Comparison of ENCODE assay signal across 29 cellular contexts in genomic region chr2:223736488-223736887, GRCh38.
"Had no signal": no experiment of that assay in that cellular context is flagged by ENCODE, and none has a peak within 500 bp of the region (broad histone marks: within the 10 kb centered on the region; RNA-seq: fewer than 3 reads in every experiment).

No MANE protein-coding gene starts in this region.

- H3K9ac ChIP-seq: neural progenitor cell had no signal

- DNase-seq: activated CD4-positive, alpha-beta memory T cell treated with anti-CD3 and anti-CD28 coated beads, Interleukin-2, amount 10 ng/mL, durations not matched to agents 7 days and 5 days; activated CD4-positive, alpha-beta T cell treated with anti-CD3 and anti-CD28 coated beads for 1 hour; activated CD4-positive, alpha-beta T cell treated with anti-CD3 and anti-CD28 coated beads, Interleukin-2, amount 10 ng/mL, durations not matched to agents 7 days and 5 days; activated CD8-positive, alpha-beta memory T cell treated with anti-CD3 and anti-CD28 coated beads, Interleukin-2, amount 50 U/mL, for 48 hours; activated gamma-delta T cell treated with Interleukin-2 at 50 U/mL for 16 hours; activated naive CD4-positive, alpha-beta T cell treated with anti-CD3 and anti-CD28 coated beads, Interleukin-2, amount 50 U/mL, for 16 hours; activated T-cell treated with anti-CD3 and anti-CD28 coated beads, Interleukin-2, amount 50 U/mL, for 4 hours; central memory CD4-positive, alpha-beta T cell; endodermal cell; esophagus squamous epithelium; gastrocnemius medialis; glutamatergic neuron; kidney; left colon; natural killer cell; right lobe of liver; stimulated activated CD4-positive, alpha-beta T cell treated with anti-CD3 and anti-CD28 coated beads, Interleukin-4, amount 100 ng/mL, for 24 hours; stimulated activated naive CD8-positive, alpha-beta T cell treated with anti-CD3 and anti-CD28 coated beads, Interleukin-15, amount 100 ng/mL, for 72 hours; substantia nigra; T-cell; thyroid gland; upper lobe of left lung had no signal

- H3K36me3 Mint-ChIP-seq: natural killer cell, neural progenitor cell, T-cell, WTC11 had no signal

- H3K27ac ChIP-seq: breast epithelium, esophagus squamous epithelium, gastrocnemius medialis, neural progenitor cell, right lobe of liver, upper lobe of left lung, vagina had no signal

- ATAC-seq: activated T-cell treated with anti-CD3 and anti-CD28 coated beads, Interleukin-2, amount 50 U/mL, for 4 hours; activated T-helper 17 cell treated with anti-CD3 and anti-CD28 coated beads, Interleukin-2, amount 50 U/mL, for 72 hours; gastrocnemius medialis; left colon; natural killer cell; stimulated activated memory B cell treated with anti-CD40 and anti-IgM and Interleukin-4, amounts not matched to agents 10 μg/mL and 1 μg/mL and 100 μg/mL, for 72 hours; stimulated activated naive CD8-positive, alpha-beta T cell treated with anti-CD3 and anti-CD28 coated beads, Interleukin-15, amount 100 ng/mL, for 72 hours; T-cell; WTC11 had no signal

- H3K27me3 Mint-ChIP-seq: stimulated activated memory B cell treated with anti-CD40 and anti-IgM and Interleukin-4, amounts not matched to agents 10 μg/mL and 1 μg/mL and 100 μg/mL, for 72 hours had no signal

- H3K4me2 ChIP-seq: neural progenitor cell had no signal

- H3K36me3 ChIP-seq: breast epithelium, esophagus squamous epithelium, gastrocnemius medialis, neural progenitor cell, right lobe of liver, thyroid gland, upper lobe of left lung, vagina had no signal

- H3K9me3 ChIP-seq: breast epithelium, esophagus squamous epithelium, gastrocnemius medialis, right lobe of liver, thyroid gland, upper lobe of left lung, vagina had no signal

- H3K4me1 Mint-ChIP-seq: activated CD4-positive, alpha-beta memory T cell treated with anti-CD3 and anti-CD28 coated beads, Interleukin-2, amount 10 ng/mL, durations not matched to agents 7 days and 5 days; activated CD4-positive, alpha-beta T cell treated with anti-CD3 and anti-CD28 coated beads, Interleukin-2, amount 10 ng/mL, durations not matched to agents 7 days and 5 days; activated T-helper 17 cell treated with anti-CD3 and anti-CD28 coated beads, Interleukin-2, amount 50 U/mL, for 72 hours; endodermal cell; natural killer cell; neural progenitor cell; stimulated activated memory B cell treated with anti-CD40 and anti-IgM and Interleukin-4, amounts not matched to agents 10 μg/mL and 1 μg/mL and 100 μg/mL, for 72 hours; stimulated activated naive CD8-positive, alpha-beta T cell treated with anti-CD3 and anti-CD28 coated beads, Interleukin-15, amount 100 ng/mL, for 72 hours; T-cell; WTC11 had no signal

- H3K9me3 Mint-ChIP-seq: activated CD4-positive, alpha-beta memory T cell treated with anti-CD3 and anti-CD28 coated beads, Interleukin-2, amount 10 ng/mL, durations not matched to agents 7 days and 5 days; activated CD4-positive, alpha-beta T cell treated with anti-CD3 and anti-CD28 coated beads, Interleukin-2, amount 10 ng/mL, durations not matched to agents 7 days and 5 days; activated T-helper 17 cell treated with anti-CD3 and anti-CD28 coated beads, Interleukin-2, amount 50 U/mL, for 72 hours; endodermal cell; natural killer cell; stimulated activated naive CD8-positive, alpha-beta T cell treated with anti-CD3 and anti-CD28 coated beads, Interleukin-15, amount 100 ng/mL, for 72 hours had no signal

- H3K27ac Mint-ChIP-seq: activated CD4-positive, alpha-beta memory T cell treated with anti-CD3 and anti-CD28 coated beads, Interleukin-2, amount 10 ng/mL, durations not matched to agents 7 days and 5 days; activated CD4-positive, alpha-beta T cell treated with anti-CD3 and anti-CD28 coated beads, Interleukin-2, amount 10 ng/mL, durations not matched to agents 7 days and 5 days; activated T-helper 17 cell treated with anti-CD3 and anti-CD28 coated beads, Interleukin-2, amount 50 U/mL, for 72 hours; endodermal cell; natural killer cell; neural progenitor cell; stimulated activated memory B cell treated with anti-CD40 and anti-IgM and Interleukin-4, amounts not matched to agents 10 μg/mL and 1 μg/mL and 100 μg/mL, for 72 hours; stimulated activated naive CD8-positive, alpha-beta T cell treated with anti-CD3 and anti-CD28 coated beads, Interleukin-15, amount 100 ng/mL, for 72 hours; T-cell; WTC11 had no signal

- H3K4me1 ChIP-seq: breast epithelium, esophagus squamous epithelium, gastrocnemius medialis, neural progenitor cell, right lobe of liver, upper lobe of left lung had no signal

- H3K4me3 Mint-ChIP-seq: activated CD4-positive, alpha-beta memory T cell treated with anti-CD3 and anti-CD28 coated beads, Interleukin-2, amount 10 ng/mL, durations not matched to agents 7 days and 5 days; activated CD4-positive, alpha-beta T cell treated with anti-CD3 and anti-CD28 coated beads, Interleukin-2, amount 10 ng/mL, durations not matched to agents 7 days and 5 days; activated T-cell treated with anti-CD3 and anti-CD28 coated beads, Interleukin-2, amount 50 U/mL, for 4 hours; activated T-helper 17 cell treated with anti-CD3 and anti-CD28 coated beads, Interleukin-2, amount 50 U/mL, for 72 hours; endodermal cell; natural killer cell; neural progenitor cell; stimulated activated memory B cell treated with anti-CD40 and anti-IgM and Interleukin-4, amounts not matched to agents 10 μg/mL and 1 μg/mL and 100 μg/mL, for 72 hours; stimulated activated naive CD8-positive, alpha-beta T cell treated with anti-CD3 and anti-CD28 coated beads, Interleukin-15, amount 100 ng/mL, for 72 hours; T-cell; WTC11 had no signal

- H3K27me3 ChIP-seq: breast epithelium, esophagus squamous epithelium, gastrocnemius medialis, neural progenitor cell, right lobe of liver, thyroid gland, upper lobe of left lung, vagina had no signal

- H3K4me3 ChIP-seq: breast epithelium, esophagus squamous epithelium, gastrocnemius medialis, neural progenitor cell, right lobe of liver, skin epidermis, thyroid gland, upper lobe of left lung, vagina had no signal

- H2AFZ ChIP-seq: neural progenitor cell had no signal
